7 cellular contexts compared by ENCODE assay signal in genomic region chr1:46131093-46131492, GRCh38. TPM values are rescaled to one million over a fixed set of nuclear protein-coding genes. Genes with fewer than 3 reads are reported as not detected.
DNase-seq lines count a peak whose midpoint lies in the region; ATAC-seq and TF ChIP-seq lines count a peak whose summit lies in the region.

No MANE protein-coding gene starts in this region.

- no peak overlapping the region for H3K27ac ChIP-seq in endodermal cell (ENCODE audit: low read depth, low read length)

- DNase-seq in NCI-H69 (lab: John Stamatoyannopoulos, UW) (peak; percentile 26), endodermal cell (no peak), renal cortical epithelial cell (ENCODE audit: low read depth) (peak; percentile 32), NCI-H2196 treated with DMSO at 0.1 percent for 48 hours (lab: John Stamatoyannopoulos, UW; ENCODE audit: unreplicated experiment) (no peak)
- no peak for DNase-seq in activated effector memory CD4-positive, alpha-beta T cell treated with anti-CD3 and anti-CD28 coated beads, Interleukin-2, amount 50 U/mL, for 16 hours

- H3K9ac ChIP-seq in endodermal cell (ENCODE audit: extremely low read depth, low read length, poor library complexity, severe bottlenecking): peak overlapping the region; percentile 61

- no peaks in the 10 kb centered on the region for H3K36me3 ChIP-seq in endodermal cell (ENCODE audit: control insufficient read depth, insufficient read depth, low read length)

- no peaks in the 10 kb centered on the region for H3K9me3 Mint-ChIP-seq in endodermal cell

- H3K27ac Mint-ChIP-seq in endodermal cell: peak overlapping the region; percentile 82

- H3K4me3 Mint-ChIP-seq in endodermal cell: peak overlapping the region; percentile 93

- H3K9me3 ChIP-seq in endodermal cell (ENCODE audit: control insufficient read depth, low read length): no peaks in the 10 kb centered on the region

- no peak for ATAC-seq in GM21390 (IDR thresholded peaks at IDR 0.05; ENCODE audit: unreplicated experiment)

- no peak for TF ChIP-seq CTCF in GM12875 (IDR thresholded peaks at IDR 0.05; ENCODE audit: borderline replicate concordance, insufficient read depth, low read depth, low read length)
- no peak for TF ChIP-seq CTCF in endodermal cell (conservative IDR thresholded peaks at IDR 0.05)

- H3K27me3 ChIP-seq in endodermal cell (ENCODE audit: control insufficient read depth, insufficient read depth, low read length, poor library complexity, severe bottlenecking): no peaks in the 10 kb centered on the region

- H3K4me1 Mint-ChIP-seq in endodermal cell: peaks cover 19% of the 10 kb centered on the region

- H3K4me1 ChIP-seq in endodermal cell (ENCODE audit: control insufficient read depth, insufficient read depth, low read length): no peaks in the 10 kb centered on the region

- peak overlapping the region; percentile 85 for H3K4me3 ChIP-seq in GM12875 (ENCODE audit: low read depth, low read length)
- H3K4me3 ChIP-seq in endodermal cell (ENCODE audit: low read length): peak overlapping the region; percentile 96

- peaks cover 9% of the 10 kb centered on the region for H3K27me3 Mint-ChIP-seq in endodermal cell (ENCODE audit: insufficient read depth)

- H3K36me3 Mint-ChIP-seq in endodermal cell (ENCODE audit: low read depth): no peaks in the 10 kb centered on the region

- 0% methylated on average over 2 to 10 of the region's 10 CpGs for WGBS in endodermal cell (ENCODE audit: insufficient coverage in 1 of 2, insufficient read length in 1 of 2), 2 experiments

RNA-seq across cellular contexts. Expression of gene PIK3R3, which starts 1.3 kb away (rescaled TPM):
- total RNA-seq in endodermal cell (10 to 100 TPM; 18.4 to 19.0 TPM), renal cortical epithelial cell (9.0 and 33.7 TPM in 2 replicates)
- 31.1 TPM for polyA plus RNA-seq in endodermal cell (2013, experiment 1 of 2)
- polyA plus RNA-seq in endodermal cell (2013, experiment 2 of 2): 30.2 TPM

RNA-seq across cellular contexts. Expression of gene TSPAN1, which starts 43.8 kb away (rescaled TPM):
- total RNA-seq in endodermal cell (not detected), renal cortical epithelial cell (78.7 and 114 TPM in 2 replicates)
- polyA plus RNA-seq in endodermal cell (2013, experiment 1 of 2): not detected
- not detected for polyA plus RNA-seq in endodermal cell (2013, experiment 2 of 2)

RNA-seq across cellular contexts. Expression of gene P3R3URF, which starts 45.2 kb away (rescaled TPM):
- total RNA-seq in endodermal cell (not detected), renal cortical epithelial cell (not detected in 2 replicates)
- not detected for polyA plus RNA-seq in endodermal cell (2013, experiment 1 of 2)
- polyA plus RNA-seq in endodermal cell (2013, experiment 2 of 2): not detected

Comparison
In these comparisons a context has a peak if more than half of its experiments do, and no peak if none do; other contexts are left out.
1. DNase-seq: peak in NCI-H69 (single experiment) and renal cortical epithelial cell (single experiment); none in endodermal cell (single experiment), activated effector memory CD4-positive, alpha-beta T cell treated with anti-CD3 and anti-CD28 coated beads, Interleukin-2, amount 50 U/mL, for 16 hours (single experiment) and NCI-H2196 treated with DMSO at 0.1 percent for 48 hours (single experiment).
2. RNA of gene TSPAN1, which starts 43.8 kb away (total RNA-seq): 78.7 to 114 TPM in renal cortical epithelial cell; not detected in endodermal cell; every median in the first group is over 10 times any median in the second.